Comparison of ENCODE assay signal across 8 cellular contexts in genomic region chr6:11537229-11538048, GRCh38. TPM values are rescaled to one million over a fixed set of nuclear protein-coding genes. Genes with fewer than 3 reads are reported as not detected.
DNase-seq lines count a peak whose midpoint lies in the region; ATAC-seq and TF ChIP-seq lines count a peak whose summit lies in the region.

A gene with protein sequence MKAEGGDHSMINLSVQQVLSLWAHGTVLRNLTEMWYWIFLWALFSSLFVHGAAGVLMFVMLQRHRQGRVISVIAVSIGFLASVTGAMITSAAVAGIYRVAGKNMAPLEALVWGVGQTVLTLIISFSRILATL (plus strand): TSS chr6:11537749. CDS start chr6:11538278, 529 bp downstream.

- WGBS in esophagus squamous epithelium, 2 donors: 0% methylated on average over 14 of the region's 110 CpGs; no CpG with 5 or more reads in 1 of the 2 donors

- peak within 1 kb of the TSS; percentile 80 for H3K27ac ChIP-seq in DND-41 (ENCODE audit: low read length)
- H3K27ac ChIP-seq in KMS-11: peak within 1 kb of the TSS; percentile 12; the same call in 1 of the 2 replicates
- H3K27ac ChIP-seq in esophagus squamous epithelium: peak within 1 kb of the TSS; percentile 61 to 89 (median 82)

- H3K27me3 ChIP-seq in DND-41 (ENCODE audit: insufficient read depth, low read length, poor library complexity) (peaks cover under 1% of the 10 kb centered on the region), KMS-11 (ENCODE audit: insufficient read depth, low read depth) (no peaks in the 10 kb centered on the region), esophagus squamous epithelium (peaks cover 0 to 22% (median 0%) of the 10 kb centered on the region in 4 donors)

- peak in 3 of 4 donors; percentile 16 to 74 (median 51) for TF ChIP-seq POLR2A in esophagus squamous epithelium (IDR thresholded peaks at IDR 0.05)

- H3K4me1 Mint-ChIP-seq in activated T-cell treated with anti-CD3 and anti-CD28 coated beads, Interleukin-2, amount 50 U/mL, for 72 hours (ENCODE audit: low read depth): peaks cover 7% of the 10 kb centered on the region
- peaks cover 10 to 13% (median 12%) of the 10 kb centered on the region in 3 donors for H3K4me1 Mint-ChIP-seq in naive B cell
- H3K4me1 Mint-ChIP-seq in stimulated activated effector memory CD8-positive, alpha-beta T cell treated with anti-CD3 and anti-CD28 coated beads, Interleukin-12 subunit alpha, Interleukin-12 subunit beta, amount 100 ng/mL, for 72 hours: peaks cover 12% of the 10 kb centered on the region

- H2AFZ ChIP-seq in DND-41 (ENCODE audit: low read depth, low read length) (peak within 1 kb of the TSS; percentile 85), KMS-11 (ENCODE audit: low read depth) (peak within 1 kb of the TSS; percentile 84)

- peak within 1 kb of the TSS; percentile 89 for H3K9ac ChIP-seq in DND-41 (ENCODE audit: low read depth, low read length)
- H3K9ac ChIP-seq in KMS-11: no peak within 1 kb of the TSS; the same call in 1 of the 2 replicates

- H3K27me3 Mint-ChIP-seq in activated T-cell treated with anti-CD3 and anti-CD28 coated beads, Interleukin-2, amount 50 U/mL, for 72 hours (ENCODE audit: low read depth): peaks cover 14% of the 10 kb centered on the region
- peaks cover 7 to 8% (median 8%) of the 10 kb centered on the region in 3 donors for H3K27me3 Mint-ChIP-seq in naive B cell

- H3K4me1 ChIP-seq in DND-41 (ENCODE audit: insufficient read depth, low read length): peaks cover 31% of the 10 kb centered on the region
- peaks cover 17% of the 10 kb centered on the region for H3K4me1 ChIP-seq in KMS-11 (ENCODE audit: low read depth, poor library complexity, severe bottlenecking)
- H3K4me1 ChIP-seq in esophagus squamous epithelium: peaks cover 6 to 20% (median 8%) of the 10 kb centered on the region in 3 donors

- no peak for TF ChIP-seq CTCF in DND-41 (IDR thresholded peaks at IDR 0.05; ENCODE audit: borderline replicate concordance, extremely low read depth, low read length, poor library complexity, severe bottlenecking)
- no peak for TF ChIP-seq CTCF in KMS-11 (conservative IDR thresholded peaks at IDR 0.05; ENCODE audit: low read depth, low read length)
- peak in 1 of 6 experiments; percentile 6 for TF ChIP-seq CTCF in esophagus squamous epithelium (IDR thresholded peaks at IDR 0.05)

- H3K79me2 ChIP-seq in DND-41 (ENCODE audit: insufficient read depth, low read length) (peaks cover 47% of the 10 kb centered on the region), KMS-11 (ENCODE audit: insufficient read depth, low read depth) (no peaks in the 10 kb centered on the region)

- H3K4me3 ChIP-seq in DND-41 (ENCODE audit: low read depth in 1 of 2, low read length in 2 of 2) (peak within 1 kb of the TSS; percentile 83 to 91), KMS-11 (IDR thresholded peaks at IDR 0.05; ENCODE audit: insufficient read depth, low read depth, low read length) (no peak within 1 kb of the TSS), esophagus squamous epithelium (peak within 1 kb of the TSS; percentile 62 to 94 (median 83))

- ATAC-seq in DND-41 (ENCODE audit: insufficient read depth, low read depth): peak; percentile 93
- ATAC-seq in GM21825 (IDR thresholded peaks at IDR 0.05; ENCODE audit: unreplicated experiment): peak; percentile 95
- peak; percentile 94 to 96 for ATAC-seq in activated T-cell treated with anti-CD3 and anti-CD28 coated beads, Interleukin-2, amount 50 U/mL, for 72 hours (replicated peaks in 1 of 2)
- ATAC-seq in naive B cell (ENCODE audit: low read depth in 2 of 2): peak; percentile 93 to 94
- ATAC-seq in stimulated activated effector memory CD8-positive, alpha-beta T cell treated with anti-CD3 and anti-CD28 coated beads, Interleukin-12 subunit alpha, Interleukin-12 subunit beta, amount 100 ng/mL, for 72 hours: peak; percentile 98

- H3K9me3 ChIP-seq in DND-41 (ENCODE audit: insufficient read depth, low read length, severe bottlenecking): no peaks in the 10 kb centered on the region
- H3K9me3 ChIP-seq in esophagus squamous epithelium: no peaks in the 10 kb centered on the region

- no peaks in the 10 kb centered on the region for H3K9me3 Mint-ChIP-seq in activated T-cell treated with anti-CD3 and anti-CD28 coated beads, Interleukin-2, amount 50 U/mL, for 72 hours
- peaks cover 0 to 1% (median 0%) of the 10 kb centered on the region in 7 donors for H3K9me3 Mint-ChIP-seq in naive B cell
- H3K9me3 Mint-ChIP-seq in stimulated activated effector memory CD8-positive, alpha-beta T cell treated with anti-CD3 and anti-CD28 coated beads, Interleukin-12 subunit alpha, Interleukin-12 subunit beta, amount 100 ng/mL, for 72 hours: no peaks in the 10 kb centered on the region

- peaks cover 0 to 3% of the 10 kb centered on the region in 2 donors for H3K36me3 Mint-ChIP-seq in activated T-cell treated with anti-CD3 and anti-CD28 coated beads, Interleukin-2, amount 50 U/mL, for 72 hours (ENCODE audit: insufficient read depth in 2 of 2)
- H3K36me3 Mint-ChIP-seq in naive B cell: no peaks in the 10 kb centered on the region
- H3K36me3 Mint-ChIP-seq in stimulated activated effector memory CD8-positive, alpha-beta T cell treated with anti-CD3 and anti-CD28 coated beads, Interleukin-12 subunit alpha, Interleukin-12 subunit beta, amount 100 ng/mL, for 72 hours: no peaks in the 10 kb centered on the region

- H3K27ac Mint-ChIP-seq in activated T-cell treated with anti-CD3 and anti-CD28 coated beads, Interleukin-2, amount 50 U/mL, for 72 hours: peak within 1 kb of the TSS; percentile 91
- H3K27ac Mint-ChIP-seq in naive B cell: peak within 1 kb of the TSS; percentile 79 to 95 (median 86)
- H3K27ac Mint-ChIP-seq in stimulated activated effector memory CD8-positive, alpha-beta T cell treated with anti-CD3 and anti-CD28 coated beads, Interleukin-12 subunit alpha, Interleukin-12 subunit beta, amount 100 ng/mL, for 72 hours: peak within 1 kb of the TSS; percentile 67

- H3K36me3 ChIP-seq in DND-41 (ENCODE audit: insufficient read depth, low read length): no peaks in the 10 kb centered on the region
- H3K36me3 ChIP-seq in KMS-11 (ENCODE audit: insufficient read depth): no peaks in the 10 kb centered on the region
- H3K36me3 ChIP-seq in esophagus squamous epithelium: no peaks in the 10 kb centered on the region

- intact Hi-C loops in esophagus squamous epithelium (cut with DNase I): no loop called here

- H4K20me1 ChIP-seq in DND-41 (ENCODE audit: insufficient read depth, low read length) (peaks cover 12% of the 10 kb centered on the region; the same call in 1 of the 2 replicates), KMS-11 (ENCODE audit: insufficient read depth) (no peaks in the 10 kb centered on the region)

- H3K4me2 ChIP-seq in DND-41 (ENCODE audit: insufficient read depth, low read length) (peak within 1 kb of the TSS; percentile 96), KMS-11 (peak within 1 kb of the TSS; percentile 64)

- peak; percentile 96 for DNase-seq in DND-41
- DNase-seq in activated T-cell treated with anti-CD3 and anti-CD28 coated beads, Interleukin-2, amount 50 U/mL, for 72 hours: peak; percentile 93
- peak; percentile 89 for DNase-seq in esophagus squamous epithelium (lab: John Stamatoyannopoulos, UW)
- DNase-seq in naive B cell: peak; percentile 99
- DNase-seq in stimulated activated effector memory CD8-positive, alpha-beta T cell treated with anti-CD3 and anti-CD28 coated beads, Interleukin-12 subunit alpha, Interleukin-12 subunit beta, amount 100 ng/mL, for 72 hours (ENCODE audit: low spot score in 2 of 2): peak; percentile 97 to 99

- peak within 1 kb of the TSS; percentile 90 to 95 for H3K4me3 Mint-ChIP-seq in activated T-cell treated with anti-CD3 and anti-CD28 coated beads, Interleukin-2, amount 50 U/mL, for 72 hours
- peak within 1 kb of the TSS; percentile 87 to 97 (median 92) for H3K4me3 Mint-ChIP-seq in naive B cell
- H3K4me3 Mint-ChIP-seq in stimulated activated effector memory CD8-positive, alpha-beta T cell treated with anti-CD3 and anti-CD28 coated beads, Interleukin-12 subunit alpha, Interleukin-12 subunit beta, amount 100 ng/mL, for 72 hours: peak within 1 kb of the TSS; percentile 77

TF ChIP-seq in PFSK-1, 5 proteins besides CTCF, POLR2A, EP300 and RAD21:
- TF ChIP-seq REST (IDR thresholded peaks at IDR 0.05; ENCODE audit: insufficient read depth in 1 of 2, low read depth in 2 of 2, low read length in 2 of 2) (peak in 1 of 2 experiments; percentile 45; a peak in 1 of 4 replicates), TAF1 (IDR thresholded peaks at IDR 0.05; ENCODE audit: borderline replicate concordance, insufficient read depth, low read length) (no peak), FOXP2 (optimal IDR thresholded peaks at IDR 0.05; ENCODE audit: borderline replicate concordance, extremely low read depth, extremely low read length, insufficient read depth) (peak; percentile 42)

RNA-seq across cellular contexts. Expression of the gene that starts here (rescaled TPM):
- polyA plus RNA-seq in PFSK-1 (2012; ENCODE audit: insufficient read length, low read depth): 0.80 TPM
- 1 to 10 TPM; 1.0 to 1.6 TPM for total RNA-seq in activated T-cell treated with anti-CD3 and anti-CD28 coated beads, Interleukin-2, amount 50 U/mL, for 72 hours
- total RNA-seq in esophagus squamous epithelium: 1 to 10 TPM in 2 of 4 donors, under 1 TPM in 2; 0.57 to 2.7 (median 1.1) TPM
- polyA plus RNA-seq in naive B cell (ENCODE audit: low read depth in 6 of 6): 1 to 10 TPM in 1 of 6 donors, under 1 TPM in 5; 0.24 to 2.4 (median 0.31) TPM

Comparison
In these comparisons a context has a peak if more than half of its experiments do, and no peak if none do; other contexts are left out.
1. H3K27ac ChIP-seq: peak in every context shown above with its lines; median percentile 82 in esophagus squamous epithelium; 80 in DND-41; 12 in KMS-11.